Comparison of ENCODE assay signal across 26 cellular contexts in the genomic region with DNA sequence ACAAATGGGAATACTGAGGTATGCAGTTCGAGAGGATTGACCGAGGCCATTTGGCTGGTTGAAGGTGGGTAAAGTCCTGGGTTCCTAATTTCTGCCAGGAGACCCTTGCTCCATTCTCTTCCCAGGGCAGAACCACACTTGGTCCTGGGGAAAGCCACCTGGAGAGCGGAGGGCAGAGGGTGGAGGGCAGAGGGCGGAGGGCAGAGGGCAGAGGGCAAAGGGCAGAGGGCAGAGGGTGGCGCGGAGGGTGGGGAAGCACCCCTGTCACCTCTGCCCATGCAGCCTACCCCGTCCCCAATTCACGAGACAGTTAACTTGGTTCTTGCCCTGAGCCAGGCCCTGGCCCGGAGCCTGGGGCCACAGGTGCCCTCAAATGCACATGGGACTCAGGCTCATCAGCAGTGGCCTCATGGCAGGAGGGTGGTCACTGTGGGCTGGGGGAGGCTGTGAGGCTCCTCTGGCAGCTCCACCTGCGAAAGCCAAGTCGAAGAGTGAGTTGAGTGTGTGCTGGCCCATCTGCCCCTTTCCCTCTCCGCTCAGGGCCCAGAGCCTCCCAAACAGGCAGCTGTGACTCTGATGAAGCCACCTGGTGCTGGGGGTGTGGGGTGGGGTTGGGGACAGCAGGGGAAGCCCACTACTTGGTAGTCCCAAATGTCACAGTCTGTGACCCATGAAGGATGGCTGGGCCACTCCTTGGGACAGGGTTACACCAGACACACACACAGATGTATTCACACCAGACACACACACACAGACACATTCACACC. TPM values are rescaled to one million over a fixed set of nuclear protein-coding genes. Genes with fewer than 3 reads are reported as not detected.
"Had no signal": no experiment of that assay in that cellular context is flagged by ENCODE, and none has a peak within 500 bp of the region (broad histone marks: within the 10 kb centered on the region; RNA-seq: fewer than 3 reads in every experiment).

No MANE protein-coding gene starts in this region.

- H3K9me3 ChIP-seq: esophagus squamous epithelium, gastroesophageal sphincter, heart right ventricle, psoas muscle, tibial artery had no signal

- H3K4me3 ChIP-seq: coronary artery, esophagus squamous epithelium, gastroesophageal sphincter, psoas muscle, tibial artery had no signal

- DNase-seq: activated CD4-positive, alpha-beta memory T cell treated with anti-CD3 and anti-CD28 coated beads, Interleukin-2, amount 10 ng/mL, durations not matched to agents 7 days and 5 days; activated CD4-positive, alpha-beta T cell treated with anti-CD3 and anti-CD28 coated beads, Interleukin-2, amount 10 ng/mL, durations not matched to agents 24 days and 14 days; activated effector memory CD4-positive, alpha-beta T cell treated with Interleukin-2 at 50 U/mL for 16 hours; activated naive CD4-positive, alpha-beta T cell treated with anti-CD3 and anti-CD28 coated beads for 36 hours; activated naive CD8-positive, alpha-beta T cell treated with anti-CD3 and anti-CD28 coated beads, Interleukin-2, amount 10 ng/mL, durations not matched to agents 7 days and 5 days; activated T-cell treated with anti-CD3 and anti-CD28 coated beads, Interleukin-2, amount 50 U/mL, for 72 hours; amniotic stem cell; endodermal cell; esophagus squamous epithelium; heart right ventricle; islet precursor cell; left cardiac atrium; stimulated activated CD4-positive, alpha-beta T cell treated with anti-CD3 and anti-CD28 coated beads, Interleukin-12 subunit alpha, Interleukin-12 subunit beta, amount 100 ng/mL, for 4 hours; stimulated activated CD4-positive, alpha-beta T cell treated with anti-CD3 and anti-CD28 coated beads, Interleukin-4, amount 100 ng/mL, for 4 hours; substantia nigra; tibial artery had no signal

- H3K4me1 ChIP-seq: psoas muscle had no signal

- H3K36me3 ChIP-seq: esophagus squamous epithelium, gastroesophageal sphincter, heart right ventricle, tibial artery had no signal

- H3K4me3 Mint-ChIP-seq: activated CD4-positive, alpha-beta memory T cell treated with anti-CD3 and anti-CD28 coated beads, Interleukin-2, amount 10 ng/mL, durations not matched to agents 7 days and 5 days; activated CD4-positive, alpha-beta T cell treated with anti-CD3 and anti-CD28 coated beads, Interleukin-2, amount 10 ng/mL, durations not matched to agents 24 days and 14 days; activated naive CD4-positive, alpha-beta T cell treated with anti-CD3 and anti-CD28 coated beads for 36 hours; activated naive CD8-positive, alpha-beta T cell treated with anti-CD3 and anti-CD28 coated beads, Interleukin-2, amount 10 ng/mL, durations not matched to agents 7 days and 5 days; activated T-cell treated with anti-CD3 and anti-CD28 coated beads, Interleukin-2, amount 50 U/mL, for 72 hours; endodermal cell; memory B cell; neural crest cell; stimulated activated naive CD8-positive, alpha-beta T cell treated with anti-CD3 and anti-CD28 coated beads, Interleukin-15, Interleukin-2, amounts not matched to agents 100 ng/mL and 50 ng/mL, for 24 hours had no signal

- H3K36me3 Mint-ChIP-seq: activated naive CD8-positive, alpha-beta T cell treated with anti-CD3 and anti-CD28 coated beads, Interleukin-2, amount 10 ng/mL, durations not matched to agents 7 days and 5 days; memory B cell had no signal

- H3K27me3 Mint-ChIP-seq: activated CD4-positive, alpha-beta memory T cell treated with anti-CD3 and anti-CD28 coated beads, Interleukin-2, amount 10 ng/mL, durations not matched to agents 7 days and 5 days; activated CD4-positive, alpha-beta T cell treated with anti-CD3 and anti-CD28 coated beads, Interleukin-2, amount 10 ng/mL, durations not matched to agents 24 days and 14 days; activated naive CD8-positive, alpha-beta T cell treated with anti-CD3 and anti-CD28 coated beads, Interleukin-2, amount 10 ng/mL, durations not matched to agents 7 days and 5 days; stimulated activated naive CD8-positive, alpha-beta T cell treated with anti-CD3 and anti-CD28 coated beads, Interleukin-15, Interleukin-2, amounts not matched to agents 100 ng/mL and 50 ng/mL, for 24 hours had no signal

- H3K27ac ChIP-seq: psoas muscle, tibial artery had no signal

- H3K27ac Mint-ChIP-seq: activated CD4-positive, alpha-beta memory T cell treated with anti-CD3 and anti-CD28 coated beads, Interleukin-2, amount 10 ng/mL, durations not matched to agents 7 days and 5 days; activated CD4-positive, alpha-beta T cell treated with anti-CD3 and anti-CD28 coated beads, Interleukin-2, amount 10 ng/mL, durations not matched to agents 24 days and 14 days; activated naive CD4-positive, alpha-beta T cell treated with anti-CD3 and anti-CD28 coated beads for 36 hours; activated naive CD8-positive, alpha-beta T cell treated with anti-CD3 and anti-CD28 coated beads, Interleukin-2, amount 10 ng/mL, durations not matched to agents 7 days and 5 days; activated T-cell treated with anti-CD3 and anti-CD28 coated beads, Interleukin-2, amount 50 U/mL, for 72 hours; endodermal cell; memory B cell; stimulated activated naive CD8-positive, alpha-beta T cell treated with anti-CD3 and anti-CD28 coated beads, Interleukin-15, Interleukin-2, amounts not matched to agents 100 ng/mL and 50 ng/mL, for 24 hours had no signal

- ATAC-seq: activated CD4-positive, CD25-positive, alpha-beta regulatory T cell treated with anti-CD3 and anti-CD28 coated beads, Interleukin-2, amount 50 U/mL, for 24 hours; activated T-cell treated with anti-CD3 and anti-CD28 coated beads, Interleukin-2, amount 50 U/mL, for 72 hours; psoas muscle had no signal

- H3K4me1 Mint-ChIP-seq: activated CD4-positive, alpha-beta memory T cell treated with anti-CD3 and anti-CD28 coated beads, Interleukin-2, amount 10 ng/mL, durations not matched to agents 7 days and 5 days; activated CD4-positive, alpha-beta T cell treated with anti-CD3 and anti-CD28 coated beads, Interleukin-2, amount 10 ng/mL, durations not matched to agents 24 days and 14 days; activated naive CD8-positive, alpha-beta T cell treated with anti-CD3 and anti-CD28 coated beads, Interleukin-2, amount 10 ng/mL, durations not matched to agents 7 days and 5 days; memory B cell had no signal

- H3K9me3 Mint-ChIP-seq: activated CD4-positive, alpha-beta memory T cell treated with anti-CD3 and anti-CD28 coated beads, Interleukin-2, amount 10 ng/mL, durations not matched to agents 7 days and 5 days; activated CD4-positive, alpha-beta T cell treated with anti-CD3 and anti-CD28 coated beads, Interleukin-2, amount 10 ng/mL, durations not matched to agents 24 days and 14 days; activated naive CD4-positive, alpha-beta T cell treated with anti-CD3 and anti-CD28 coated beads for 36 hours; activated naive CD8-positive, alpha-beta T cell treated with anti-CD3 and anti-CD28 coated beads, Interleukin-2, amount 10 ng/mL, durations not matched to agents 7 days and 5 days; activated T-cell treated with anti-CD3 and anti-CD28 coated beads, Interleukin-2, amount 50 U/mL, for 72 hours; endodermal cell; memory B cell; neural crest cell; stimulated activated naive CD8-positive, alpha-beta T cell treated with anti-CD3 and anti-CD28 coated beads, Interleukin-15, Interleukin-2, amounts not matched to agents 100 ng/mL and 50 ng/mL, for 24 hours had no signal

RNA-seq across cellular contexts. Expression of a gene that starts 28.0 kb away (rescaled TPM):
- total RNA-seq: activated CD4-positive, alpha-beta memory T cell treated with anti-CD3 and anti-CD28 coated beads, Interleukin-2, amount 10 ng/mL, durations not matched to agents 7 days and 5 days; activated CD4-positive, alpha-beta T cell treated with anti-CD3 and anti-CD28 coated beads, Interleukin-2, amount 10 ng/mL, durations not matched to agents 24 days and 14 days; activated naive CD4-positive, alpha-beta T cell treated with anti-CD3 and anti-CD28 coated beads for 36 hours; activated T-cell treated with anti-CD3 and anti-CD28 coated beads, Interleukin-2, amount 50 U/mL, for 72 hours; bronchial epithelial cell; endodermal cell; neural crest cell; osteocyte; T-helper 2 cell treated with Interferon-gamma antibody and Interleukin-4, amounts not matched to agents 100 ng/mL and 5 ng/mL, for 36 hours had no signal
